Comparison of ENCODE assay signal across 8 cellular contexts in genomic region chr2:11133238-11133935, GRCh38. TPM values are rescaled to one million over a fixed set of nuclear protein-coding genes. Genes with fewer than 3 reads are reported as not detected.
DNase-seq lines count a peak whose midpoint lies in the region; ATAC-seq and TF ChIP-seq lines count a peak whose summit lies in the region.

No MANE protein-coding gene starts in this region.

- TF ChIP-seq CTCF in AG09309 (IDR thresholded peaks at IDR 0.05; ENCODE audit: control insufficient read depth, insufficient read depth, low read depth, low read length, missing control alignments): no peak
- TF ChIP-seq CTCF in LNCaP clone FGC (IDR thresholded peaks at IDR 0.05; ENCODE audit: control insufficient read depth, extremely low read depth, insufficient read depth): no peak

- peak overlapping the region; percentile 0 for H3K27ac ChIP-seq in muscle layer of colon (ENCODE audit: low read depth, low read length)

- H3K36me3 ChIP-seq in muscle layer of colon (ENCODE audit: insufficient read depth, low read length): no peaks in the 10 kb centered on the region

- intact Hi-C loops in dendritic cell treated with granulocyte-macrophage colony-stimulating factor and Interleukin-4, amounts not matched to agents 40 ng/mL and 50 ng/mL, for 4 days (cut with micrococcal nuclease): loop anchor here (2.0 to 10.0 kb wide), 5 partner anchors 21 to 449 kb away; partner anchors contain the start of genes ROCK2 and SLC66A3

- H3K36me3 Mint-ChIP-seq in dendritic cell treated with granulocyte-macrophage colony-stimulating factor and Interleukin-4, amounts not matched to agents 40 ng/mL and 50 ng/mL, for 4 days (ENCODE audit: low read depth): no peaks in the 10 kb centered on the region

- no peaks in the 10 kb centered on the region for H3K9me3 Mint-ChIP-seq in dendritic cell treated with granulocyte-macrophage colony-stimulating factor and Interleukin-4, amounts not matched to agents 40 ng/mL and 50 ng/mL, for 4 days

- peaks cover 17% of the 10 kb centered on the region for H3K4me1 Mint-ChIP-seq in dendritic cell treated with granulocyte-macrophage colony-stimulating factor and Interleukin-4, amounts not matched to agents 40 ng/mL and 50 ng/mL, for 4 days (ENCODE audit: low read depth)

- H3K27ac Mint-ChIP-seq in dendritic cell treated with granulocyte-macrophage colony-stimulating factor and Interleukin-4, amounts not matched to agents 40 ng/mL and 50 ng/mL, for 4 days: peak overlapping the region; percentile 86

- no peak overlapping the region for H3K9ac ChIP-seq in muscle layer of colon (ENCODE audit: low read length)

- peak overlapping the region; percentile 74 for H3K4me3 ChIP-seq in AG09309 (ENCODE audit: control insufficient read depth, low read depth, low read length)
- H3K4me3 ChIP-seq in LNCaP clone FGC (ENCODE audit: low read depth, low read length): peak overlapping the region; percentile 35
- H3K4me3 ChIP-seq in muscle layer of colon (ENCODE audit: low read depth in 1 of 2, low read length in 2 of 2): peak overlapping the region; percentile 40 to 76

- no peaks in the 10 kb centered on the region for H3K9me3 ChIP-seq in muscle layer of colon (ENCODE audit: low read length)

- TF ChIP-seq POLR2A in erythroblast (IDR thresholded peaks at IDR 0.05; ENCODE audit: low read length): no peak

- H3K27me3 Mint-ChIP-seq in dendritic cell treated with granulocyte-macrophage colony-stimulating factor and Interleukin-4, amounts not matched to agents 40 ng/mL and 50 ng/mL, for 4 days: peaks cover 52% of the 10 kb centered on the region

- ATAC-seq in HG03025 (IDR thresholded peaks at IDR 0.05; ENCODE audit: low FRiP score, unreplicated experiment): no peak

- DNase-seq in AG09309 (ENCODE audit: low read depth): no peak
- no peak for DNase-seq in LNCaP clone FGC (ENCODE audit: low read depth)
- DNase-seq in NCI-H345 treated with DMSO at 0.1 percent for 48 hours (lab: John Stamatoyannopoulos, UW; ENCODE audit: unreplicated experiment): no peak
- no peak for DNase-seq in mucosa of gallbladder (ENCODE audit: low spot score)
- DNase-seq in erythroblast (lab: John Stamatoyannopoulos, UW): no peak

- peak overlapping the region; percentile 95 for H3K4me3 Mint-ChIP-seq in dendritic cell treated with granulocyte-macrophage colony-stimulating factor and Interleukin-4, amounts not matched to agents 40 ng/mL and 50 ng/mL, for 4 days

- H3K4me1 ChIP-seq in muscle layer of colon (ENCODE audit: insufficient read depth, low read length): peaks cover 21% of the 10 kb centered on the region

- H3K27me3 ChIP-seq in muscle layer of colon (ENCODE audit: control insufficient read depth in 1 of 2, insufficient read depth in 2 of 2, low read length in 2 of 2): peaks cover 0 to 6% of the 10 kb centered on the region in 2 donors

RNA-seq across cellular contexts. Expression of gene SLC66A3, which starts 21.9 kb away (rescaled TPM):
- total RNA-seq in mucosa of gallbladder: 26.6 TPM
